Comparison of ENCODE assay signal across 1 cellular context in genomic region chr3:195271859-195272243, GRCh38.
A peak's percentile ranks its signal among the peaks of the same experiment; 100 is the strongest.
TF ChIP-seq lines count a peak whose summit lies in the region.

No MANE protein-coding gene starts in this region.

TF ChIP-seq in HepG2, 621 proteins besides CTCF, POLR2A, EP300 and RAD21 (continued from another document):
- no peak for TF ChIP-seq AFF4 (CRISPR knock-in tag; IDR thresholded peaks at IDR 0.05)
- TF ChIP-seq PRMT3 (CRISPR knock-in tag; IDR thresholded peaks at IDR 0.05; ENCODE audit: borderline replicate concordance, low read depth), result no peak
- TF ChIP-seq KDM1A (CRISPR knock-in tag; IDR thresholded peaks at IDR 0.05), result no peak
- TF ChIP-seq ZNF773 (CRISPR knock-in tag; IDR thresholded peaks at IDR 0.05; ENCODE audit: borderline replicate concordance), result no peak
- TF ChIP-seq ZNF615 (CRISPR knock-in tag; IDR thresholded peaks at IDR 0.05; ENCODE audit: borderline replicate concordance), result no peak
- no peak for TF ChIP-seq ZNF569 (CRISPR knock-in tag; IDR thresholded peaks at IDR 0.05; ENCODE audit: borderline replicate concordance)
- TF ChIP-seq ZMYM4 (CRISPR knock-in tag; IDR thresholded peaks at IDR 0.05), result no peak
- TF ChIP-seq NPAS2 (CRISPR knock-in tag; IDR thresholded peaks at IDR 0.05; ENCODE audit: borderline replicate concordance), result no peak
- TF ChIP-seq REPIN1 (CRISPR knock-in tag; IDR thresholded peaks at IDR 0.05; ENCODE audit: borderline replicate concordance, low read depth), result no peak
- TF ChIP-seq ZNF616 (CRISPR knock-in tag; IDR thresholded peaks at IDR 0.05; ENCODE audit: low read depth), result no peak; the same call in 1 of the 2 replicates
- 0 out of 2 replicates have a peak, but pooled peaks have one; percentile 25 for TF ChIP-seq SNAI1 (CRISPR knock-in tag; IDR thresholded peaks at IDR 0.05; ENCODE audit: borderline replicate concordance)
- TF ChIP-seq ZNF570 (CRISPR knock-in tag; IDR thresholded peaks at IDR 0.05; ENCODE audit: borderline replicate concordance), result no peak
- TF ChIP-seq ZBTB3 (CRISPR knock-in tag; IDR thresholded peaks at IDR 0.05; ENCODE audit: borderline replicate concordance, low read depth), result no peak
- TF ChIP-seq ZNF484 (CRISPR knock-in tag; IDR thresholded peaks at IDR 0.05; ENCODE audit: borderline replicate concordance, low read depth), result no peak
- TF ChIP-seq ZXDC (CRISPR knock-in tag; IDR thresholded peaks at IDR 0.05), result no peak
- TF ChIP-seq BRCA1 (CRISPR knock-in tag; IDR thresholded peaks at IDR 0.05), result no peak
- no peak for TF ChIP-seq FOXC1 (CRISPR knock-in tag; IDR thresholded peaks at IDR 0.05; ENCODE audit: borderline replicate concordance)
- no peak for TF ChIP-seq HNRNPLL (IDR thresholded peaks at IDR 0.05; ENCODE audit: low read depth, low read length, poor library complexity, severe bottlenecking)
- no peak for TF ChIP-seq DMAP1 (CRISPR knock-in tag; IDR thresholded peaks at IDR 0.05)
- no peak for TF ChIP-seq ZHX1 (CRISPR knock-in tag; IDR thresholded peaks at IDR 0.05; ENCODE audit: low read depth)
- TF ChIP-seq NR2F6 (IDR thresholded peaks at IDR 0.05), result no peak
- 0 out of 2 replicates have a peak, but pooled peaks have one; percentile 3 for TF ChIP-seq NR2F6 (CRISPR knock-in tag; IDR thresholded peaks at IDR 0.05)
- no peak for TF ChIP-seq FLYWCH1 (CRISPR knock-in tag; IDR thresholded peaks at IDR 0.05)
- no peak for TF ChIP-seq ZNF552 (CRISPR knock-in tag; IDR thresholded peaks at IDR 0.05; ENCODE audit: borderline replicate concordance)
- no peak for TF ChIP-seq LCORL (IDR thresholded peaks at IDR 0.05)
- 0 out of 2 replicates have a peak, but pooled peaks have one; percentile 13 for TF ChIP-seq LCORL (CRISPR knock-in tag; IDR thresholded peaks at IDR 0.05)
- no peak for TF ChIP-seq HES4 (CRISPR knock-in tag; IDR thresholded peaks at IDR 0.05; ENCODE audit: borderline replicate concordance)
- no peak for TF ChIP-seq ZBTB43 (CRISPR knock-in tag; conservative IDR thresholded peaks at IDR 0.05)
- no peak; the same call in 1 of the 2 replicates for TF ChIP-seq PPARG (CRISPR knock-in tag; conservative IDR thresholded peaks at IDR 0.05)
- no peak for TF ChIP-seq RNF2 (conservative IDR thresholded peaks at IDR 0.05; ENCODE audit: low read depth)
- no peak for TF ChIP-seq HNF1B (CRISPR knock-in tag; IDR thresholded peaks at IDR 0.05)
- TF ChIP-seq ZKSCAN1 (IDR thresholded peaks at IDR 0.05; ENCODE audit: low read length), result no peak
- TF ChIP-seq ZNF333 (CRISPR knock-in tag; IDR thresholded peaks at IDR 0.05; ENCODE audit: borderline replicate concordance), result no peak
- no peak for TF ChIP-seq SNAPC2 (CRISPR knock-in tag; IDR thresholded peaks at IDR 0.05)
- TF ChIP-seq SCMH1 (CRISPR knock-in tag; IDR thresholded peaks at IDR 0.05; ENCODE audit: borderline replicate concordance), result no peak
- no peak for TF ChIP-seq ZNF510 (CRISPR knock-in tag; IDR thresholded peaks at IDR 0.05; ENCODE audit: low read depth)
- no peak for TF ChIP-seq NCOA5 (CRISPR knock-in tag; IDR thresholded peaks at IDR 0.05)
- TF ChIP-seq ZGPAT (CRISPR knock-in tag; IDR thresholded peaks at IDR 0.05), result 0 out of 2 replicates have a peak, but pooled peaks have one; percentile 13
